1 cellular context compared by ENCODE assay signal in genomic region chr6:52186075-52186474, GRCh38.
TF ChIP-seq lines count a peak whose summit lies in the region.

IL17A (plus strand) TSS chr6:52186375; CDS start chr6:52186432, 57 bp downstream.

TF ChIP-seq in H1, 55 proteins besides CTCF, POLR2A, EP300 and RAD21 (continued from another document):
- TF ChIP-seq, protein P1, sequence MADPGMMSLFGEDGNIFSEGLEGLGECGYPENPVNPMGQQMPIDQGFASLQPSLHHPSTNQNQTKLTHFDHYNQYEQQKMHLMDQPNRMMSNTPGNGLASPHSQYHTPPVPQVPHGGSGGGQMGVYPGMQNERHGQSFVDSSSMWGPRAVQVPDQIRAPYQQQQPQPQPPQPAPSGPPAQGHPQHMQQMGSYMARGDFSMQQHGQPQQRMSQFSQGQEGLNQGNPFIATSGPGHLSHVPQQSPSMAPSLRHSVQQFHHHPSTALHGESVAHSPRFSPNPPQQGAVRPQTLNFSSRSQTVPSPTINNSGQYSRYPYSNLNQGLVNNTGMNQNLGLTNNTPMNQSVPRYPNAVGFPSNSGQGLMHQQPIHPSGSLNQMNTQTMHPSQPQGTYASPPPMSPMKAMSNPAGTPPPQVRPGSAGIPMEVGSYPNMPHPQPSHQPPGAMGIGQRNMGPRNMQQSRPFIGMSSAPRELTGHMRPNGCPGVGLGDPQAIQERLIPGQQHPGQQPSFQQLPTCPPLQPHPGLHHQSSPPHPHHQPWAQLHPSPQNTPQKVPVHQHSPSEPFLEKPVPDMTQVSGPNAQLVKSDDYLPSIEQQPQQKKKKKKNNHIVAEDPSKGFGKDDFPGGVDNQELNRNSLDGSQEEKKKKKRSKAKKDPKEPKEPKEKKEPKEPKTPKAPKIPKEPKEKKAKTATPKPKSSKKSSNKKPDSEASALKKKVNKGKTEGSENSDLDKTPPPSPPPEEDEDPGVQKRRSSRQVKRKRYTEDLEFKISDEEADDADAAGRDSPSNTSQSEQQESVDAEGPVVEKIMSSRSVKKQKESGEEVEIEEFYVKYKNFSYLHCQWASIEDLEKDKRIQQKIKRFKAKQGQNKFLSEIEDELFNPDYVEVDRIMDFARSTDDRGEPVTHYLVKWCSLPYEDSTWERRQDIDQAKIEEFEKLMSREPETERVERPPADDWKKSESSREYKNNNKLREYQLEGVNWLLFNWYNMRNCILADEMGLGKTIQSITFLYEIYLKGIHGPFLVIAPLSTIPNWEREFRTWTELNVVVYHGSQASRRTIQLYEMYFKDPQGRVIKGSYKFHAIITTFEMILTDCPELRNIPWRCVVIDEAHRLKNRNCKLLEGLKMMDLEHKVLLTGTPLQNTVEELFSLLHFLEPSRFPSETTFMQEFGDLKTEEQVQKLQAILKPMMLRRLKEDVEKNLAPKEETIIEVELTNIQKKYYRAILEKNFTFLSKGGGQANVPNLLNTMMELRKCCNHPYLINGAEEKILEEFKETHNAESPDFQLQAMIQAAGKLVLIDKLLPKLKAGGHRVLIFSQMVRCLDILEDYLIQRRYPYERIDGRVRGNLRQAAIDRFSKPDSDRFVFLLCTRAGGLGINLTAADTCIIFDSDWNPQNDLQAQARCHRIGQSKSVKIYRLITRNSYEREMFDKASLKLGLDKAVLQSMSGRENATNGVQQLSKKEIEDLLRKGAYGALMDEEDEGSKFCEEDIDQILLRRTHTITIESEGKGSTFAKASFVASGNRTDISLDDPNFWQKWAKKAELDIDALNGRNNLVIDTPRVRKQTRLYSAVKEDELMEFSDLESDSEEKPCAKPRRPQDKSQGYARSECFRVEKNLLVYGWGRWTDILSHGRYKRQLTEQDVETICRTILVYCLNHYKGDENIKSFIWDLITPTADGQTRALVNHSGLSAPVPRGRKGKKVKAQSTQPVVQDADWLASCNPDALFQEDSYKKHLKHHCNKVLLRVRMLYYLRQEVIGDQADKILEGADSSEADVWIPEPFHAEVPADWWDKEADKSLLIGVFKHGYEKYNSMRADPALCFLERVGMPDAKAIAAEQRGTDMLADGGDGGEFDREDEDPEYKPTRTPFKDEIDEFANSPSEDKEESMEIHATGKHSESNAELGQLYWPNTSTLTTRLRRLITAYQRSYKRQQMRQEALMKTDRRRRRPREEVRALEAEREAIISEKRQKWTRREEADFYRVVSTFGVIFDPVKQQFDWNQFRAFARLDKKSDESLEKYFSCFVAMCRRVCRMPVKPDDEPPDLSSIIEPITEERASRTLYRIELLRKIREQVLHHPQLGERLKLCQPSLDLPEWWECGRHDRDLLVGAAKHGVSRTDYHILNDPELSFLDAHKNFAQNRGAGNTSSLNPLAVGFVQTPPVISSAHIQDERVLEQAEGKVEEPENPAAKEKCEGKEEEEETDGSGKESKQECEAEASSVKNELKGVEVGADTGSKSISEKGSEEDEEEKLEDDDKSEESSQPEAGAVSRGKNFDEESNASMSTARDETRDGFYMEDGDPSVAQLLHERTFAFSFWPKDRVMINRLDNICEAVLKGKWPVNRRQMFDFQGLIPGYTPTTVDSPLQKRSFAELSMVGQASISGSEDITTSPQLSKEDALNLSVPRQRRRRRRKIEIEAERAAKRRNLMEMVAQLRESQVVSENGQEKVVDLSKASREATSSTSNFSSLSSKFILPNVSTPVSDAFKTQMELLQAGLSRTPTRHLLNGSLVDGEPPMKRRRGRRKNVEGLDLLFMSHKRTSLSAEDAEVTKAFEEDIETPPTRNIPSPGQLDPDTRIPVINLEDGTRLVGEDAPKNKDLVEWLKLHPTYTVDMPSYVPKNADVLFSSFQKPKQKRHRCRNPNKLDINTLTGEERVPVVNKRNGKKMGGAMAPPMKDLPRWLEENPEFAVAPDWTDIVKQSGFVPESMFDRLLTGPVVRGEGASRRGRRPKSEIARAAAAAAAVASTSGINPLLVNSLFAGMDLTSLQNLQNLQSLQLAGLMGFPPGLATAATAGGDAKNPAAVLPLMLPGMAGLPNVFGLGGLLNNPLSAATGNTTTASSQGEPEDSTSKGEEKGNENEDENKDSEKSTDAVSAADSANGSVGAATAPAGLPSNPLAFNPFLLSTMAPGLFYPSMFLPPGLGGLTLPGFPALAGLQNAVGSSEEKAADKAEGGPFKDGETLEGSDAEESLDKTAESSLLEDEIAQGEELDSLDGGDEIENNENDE (IDR thresholded peaks at IDR 0.05; ENCODE audit: insufficient replicate concordance, low read length): no peak
- TF ChIP-seq NANOG (IDR thresholded peaks at IDR 0.05; ENCODE audit: insufficient read depth, low read depth, low read length, poor library complexity, severe bottlenecking) (no peak), RNF2 (IDR thresholded peaks at IDR 0.05; ENCODE audit: borderline replicate concordance, low read depth, low read length, missing control alignments, poor library complexity, severe bottlenecking) (no peak), CHD2 (IDR thresholded peaks at IDR 0.05; ENCODE audit: low read length) (no peak), SIN3A (conservative IDR thresholded peaks at IDR 0.05 in 1 of 2, IDR thresholded peaks at IDR 0.05 in 1 of 2; ENCODE audit: low read depth in 1 of 2, low read length in 2 of 2) (no peak), CBX5 (IDR thresholded peaks at IDR 0.05; ENCODE audit: low read depth, low read length) (no peak), CHD1 (IDR thresholded peaks at IDR 0.05; ENCODE audit: low read depth, low read length) (no peak), TBP (IDR thresholded peaks at IDR 0.05; ENCODE audit: low read depth, low read length) (no peak), SRF (IDR thresholded peaks at IDR 0.05; ENCODE audit: low read depth, low read length) (no peak), CEBPB (IDR thresholded peaks at IDR 0.05; ENCODE audit: low read depth, low read length) (no peak), BACH1 (IDR thresholded peaks at IDR 0.05; ENCODE audit: low read length) (no peak), SP1 (IDR thresholded peaks at IDR 0.05; ENCODE audit: low read depth, low read length) (no peak)
